ENCODE assay signal across 8 cellular contexts in the genomic region with DNA sequence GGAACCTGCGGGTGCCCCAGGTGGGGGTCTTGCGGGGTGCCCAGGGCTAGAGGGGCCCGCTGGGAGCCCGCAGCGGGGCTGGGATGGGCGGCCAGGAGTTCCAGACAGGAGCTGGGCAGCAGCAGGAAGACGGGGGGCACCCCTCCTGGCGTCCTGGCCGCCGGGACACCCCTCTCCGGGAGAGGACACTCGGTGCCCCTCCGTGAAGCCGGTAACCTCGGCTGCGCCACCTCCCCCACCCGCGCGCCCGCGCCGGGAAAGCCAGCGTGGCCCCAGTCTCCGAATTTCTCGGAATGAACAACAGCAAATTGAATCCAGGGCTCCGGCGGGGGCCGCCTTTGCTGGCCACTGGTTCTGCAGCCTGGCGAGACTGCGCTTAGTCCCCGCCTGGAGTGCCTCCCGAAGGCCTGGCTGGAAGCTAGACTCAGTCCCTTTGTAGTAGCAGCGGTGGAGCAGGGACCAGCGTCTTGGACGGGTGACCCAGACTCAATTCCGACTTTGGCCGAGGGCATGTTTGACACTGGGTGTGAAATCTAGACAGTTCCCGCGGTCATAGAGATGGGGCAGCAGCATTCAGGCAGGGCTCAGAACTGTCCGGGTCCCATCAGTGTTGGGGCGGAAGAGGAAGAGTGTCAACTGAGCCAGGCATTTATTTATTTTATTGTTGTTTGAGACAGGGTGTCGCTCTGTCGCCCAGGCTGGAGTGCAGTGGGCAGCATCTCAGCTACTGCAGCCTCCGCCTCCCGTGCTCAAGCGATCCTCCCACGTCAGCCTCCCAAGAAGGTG. TPM values are rescaled to one million over a fixed set of nuclear protein-coding genes. Genes with fewer than 3 reads are reported as not detected.
DNase-seq lines count a peak whose midpoint lies in the region; ATAC-seq and TF ChIP-seq lines count a peak whose summit lies in the region.

No MANE protein-coding gene starts in this region.

- H3F3A ChIP-seq in SK-N-SH (replicated peaks; ENCODE audit: insufficient read depth), result peaks cover 30% of the 10 kb centered on the region

- H3K9me2 ChIP-seq in SK-N-SH, result no peaks in the 10 kb centered on the region

- H3K4me1 ChIP-seq in HUES48 (ENCODE audit: control insufficient read depth, insufficient read depth, low read length) (peaks cover 5% of the 10 kb centered on the region; the same call in 1 of the 2 replicates), SK-N-SH (ENCODE audit: control insufficient read depth in 1 of 2, insufficient read depth in 2 of 2, low read depth in 1 of 2, low read length in 1 of 2) (peaks cover 7% of the 10 kb centered on the region in 2 experiments; a peak in 1 of 4 replicates), breast epithelium (peaks cover 0 to 12% of the 10 kb centered on the region in 2 donors)

- no peak for TF ChIP-seq EP300 in SK-N-SH (IDR thresholded peaks at IDR 0.05; ENCODE audit: borderline replicate concordance in 1 of 2, low read depth in 1 of 2, low read length in 1 of 2)

- POLR2A ChIA-PET in SK-N-SH (lab: Yijun Ruan, JAX), result interaction anchor here (0.6 to 1.2 kb wide), 2 partner anchors 40 to 76 kb away, joined by 3 to 7 read pairs; partner anchors contain the start of gene TMEM50B

- TF ChIP-seq POLR2A in breast epithelium (IDR thresholded peaks at IDR 0.05), result no peak

- WGBS in SK-N-SH (ENCODE audit: low lambda C conversion rate), result 22% methylated on average over 17 of the region's 47 CpGs

- no peak overlapping the region for H2AFZ ChIP-seq in SK-N-SH (ENCODE audit: low read depth)

- peak in 5 of 6 experiments; percentile 6 to 62 (median 26) for DNase-seq in stimulated activated naive CD4-positive, alpha-beta T cell (lab: John Stamatoyannopoulos, UW)
- DNase-seq in stimulated activated naive CD4-positive, alpha-beta T cell treated with Interleukin-2 at 50 U/mL for 16 hours (lab: John Stamatoyannopoulos, UW), result no peak
- DNase-seq in SK-N-SH (peak; percentile 76), breast epithelium (ENCODE audit: low spot score in 2 of 2) (peak; percentile 29 to 68), iPS-NIHi7 (ENCODE audit: extremely low spot score) (peak; percentile 57), skeletal muscle cell (ENCODE audit: low read depth) (no peak)

- H3K27me3 ChIP-seq in HUES48 (ENCODE audit: control insufficient read depth, insufficient read depth, low read length), result no peaks in the 10 kb centered on the region
- no peaks in the 10 kb centered on the region for H3K27me3 ChIP-seq in SK-N-SH (ENCODE audit: insufficient read depth)
- H3K27me3 ChIP-seq in breast epithelium, result no peaks in the 10 kb centered on the region

- TF ChIP-seq CTCF in SK-N-SH (IDR thresholded peaks at IDR 0.05), result no peak
- TF ChIP-seq CTCF in breast epithelium (IDR thresholded peaks at IDR 0.05), result no peak

- peaks cover 55% of the 10 kb centered on the region for H3K79me2 ChIP-seq in SK-N-SH (ENCODE audit: insufficient read depth)

- H3K4me3 ChIP-seq in HUES48 (ENCODE audit: low read depth, low read length) (peak overlapping the region; percentile 81), SK-N-SH (ENCODE audit: low read depth in 2 of 2, low read length in 1 of 2) (peak overlapping the region; percentile 67 to 78), breast epithelium (peak overlapping the region; percentile 91 to 99 (median 97)), skeletal muscle cell (ENCODE audit: low read depth, low read length) (peak overlapping the region; percentile 77)

- H3K9me3 ChIP-seq in HUES48 (ENCODE audit: control insufficient read depth, insufficient read depth, low read length) (no peaks in the 10 kb centered on the region), SK-N-SH (no peaks in the 10 kb centered on the region), breast epithelium (no peaks in the 10 kb centered on the region)

- H3K27ac ChIP-seq in HUES48 (ENCODE audit: low read depth, low read length), result peak overlapping the region; percentile 46
- H3K27ac ChIP-seq in SK-N-SH (ENCODE audit: low read depth in 2 of 2, low read length in 1 of 2), result peak overlapping the region; percentile 77 to 81
- peak overlapping the region; percentile 99 to 100 for H3K27ac ChIP-seq in breast epithelium

- H3K9ac ChIP-seq in HUES48 (ENCODE audit: low read depth, low read length) (peak overlapping the region; percentile 62), SK-N-SH (peak overlapping the region; percentile 92)

- TF ChIP-seq RAD21 in SK-N-SH (IDR thresholded peaks at IDR 0.05; ENCODE audit: low read length), result no peak

- intact Hi-C loops in breast epithelium (cut with DNase I; ENCODE audit: low total_unique reads), result no loop called here

- CTCF ChIA-PET in SK-N-SH (lab: Yijun Ruan, JAX), result interaction anchor here (1.3 to 3.3 kb wide), 3 partner anchors 43 to 210 kb away, joined by 3 to 12 read pairs (median 5); no protein-coding TSS in a partner anchor

- H3K36me3 ChIP-seq in HUES48 (ENCODE audit: control insufficient read depth, insufficient read depth, low read length) (0 out of 2 replicates have a peak, but pooled peaks cover 2% of the 10 kb centered on the region), SK-N-SH (replicated peaks in 1 of 2; ENCODE audit: control insufficient read depth in 1 of 2, insufficient read depth in 2 of 2, low read length in 1 of 2) (peaks cover 0 to 16% of the 10 kb centered on the region in 2 experiments), breast epithelium (no peaks in the 10 kb centered on the region)

- no peak for ATAC-seq in HG02623 (IDR thresholded peaks at IDR 0.05; ENCODE audit: unreplicated experiment)

- H4K20me1 ChIP-seq in SK-N-SH (ENCODE audit: insufficient read depth), result peaks cover 35% of the 10 kb centered on the region

- peak overlapping the region; percentile 83 for H3K4me2 ChIP-seq in SK-N-SH

TF ChIP-seq in SK-N-SH, 30 proteins besides CTCF, POLR2A, EP300 and RAD21 (continues in another document):
- TF ChIP-seq, protein P1, sequence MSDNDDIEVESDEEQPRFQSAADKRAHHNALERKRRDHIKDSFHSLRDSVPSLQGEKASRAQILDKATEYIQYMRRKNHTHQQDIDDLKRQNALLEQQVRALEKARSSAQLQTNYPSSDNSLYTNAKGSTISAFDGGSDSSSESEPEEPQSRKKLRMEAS (IDR thresholded peaks at IDR 0.05; ENCODE audit: low read depth), result 0 out of 2 replicates have a peak, but pooled peaks have one; percentile 11
- TF ChIP-seq MEF2A (IDR thresholded peaks at IDR 0.05; ENCODE audit: borderline replicate concordance, low read depth), result no peak
- no peak for TF ChIP-seq SIN3A (IDR thresholded peaks at IDR 0.05; ENCODE audit: borderline replicate concordance, low read depth, low read length)
- TF ChIP-seq, protein P2, sequence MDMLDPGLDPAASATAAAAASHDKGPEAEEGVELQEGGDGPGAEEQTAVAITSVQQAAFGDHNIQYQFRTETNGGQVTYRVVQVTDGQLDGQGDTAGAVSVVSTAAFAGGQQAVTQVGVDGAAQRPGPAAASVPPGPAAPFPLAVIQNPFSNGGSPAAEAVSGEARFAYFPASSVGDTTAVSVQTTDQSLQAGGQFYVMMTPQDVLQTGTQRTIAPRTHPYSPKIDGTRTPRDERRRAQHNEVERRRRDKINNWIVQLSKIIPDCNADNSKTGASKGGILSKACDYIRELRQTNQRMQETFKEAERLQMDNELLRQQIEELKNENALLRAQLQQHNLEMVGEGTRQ (IDR thresholded peaks at IDR 0.05; ENCODE audit: borderline replicate concordance, low read depth, low read length), result no peak
- no peak for TF ChIP-seq RFX5 (IDR thresholded peaks at IDR 0.05; ENCODE audit: low read length)
- TF ChIP-seq RCOR1 (IDR thresholded peaks at IDR 0.05; ENCODE audit: low read length), result peak; percentile 11; the same call in 1 of the 2 replicates
- TF ChIP-seq NRF1 (IDR thresholded peaks at IDR 0.05; ENCODE audit: low read depth, low read length), result no peak
- no peak for TF ChIP-seq TEAD4 (IDR thresholded peaks at IDR 0.05; ENCODE audit: borderline replicate concordance, insufficient read depth)
- 0 out of 2 replicates have a peak, but pooled peaks have one; percentile 14 for TF ChIP-seq TAF1 (IDR thresholded peaks at IDR 0.05; ENCODE audit: borderline replicate concordance, low read depth, low read length)
- no peak for TF ChIP-seq YY1 (IDR thresholded peaks at IDR 0.05; ENCODE audit: low read depth)
- TF ChIP-seq POLR2AphosphoS5 (IDR thresholded peaks at IDR 0.05; ENCODE audit: low read depth, low read length), result no peak
- TF ChIP-seq TCF12 (IDR thresholded peaks at IDR 0.05), result no peak
- TF ChIP-seq ELF1 (IDR thresholded peaks at IDR 0.05), result no peak
- TF ChIP-seq, protein P3, sequence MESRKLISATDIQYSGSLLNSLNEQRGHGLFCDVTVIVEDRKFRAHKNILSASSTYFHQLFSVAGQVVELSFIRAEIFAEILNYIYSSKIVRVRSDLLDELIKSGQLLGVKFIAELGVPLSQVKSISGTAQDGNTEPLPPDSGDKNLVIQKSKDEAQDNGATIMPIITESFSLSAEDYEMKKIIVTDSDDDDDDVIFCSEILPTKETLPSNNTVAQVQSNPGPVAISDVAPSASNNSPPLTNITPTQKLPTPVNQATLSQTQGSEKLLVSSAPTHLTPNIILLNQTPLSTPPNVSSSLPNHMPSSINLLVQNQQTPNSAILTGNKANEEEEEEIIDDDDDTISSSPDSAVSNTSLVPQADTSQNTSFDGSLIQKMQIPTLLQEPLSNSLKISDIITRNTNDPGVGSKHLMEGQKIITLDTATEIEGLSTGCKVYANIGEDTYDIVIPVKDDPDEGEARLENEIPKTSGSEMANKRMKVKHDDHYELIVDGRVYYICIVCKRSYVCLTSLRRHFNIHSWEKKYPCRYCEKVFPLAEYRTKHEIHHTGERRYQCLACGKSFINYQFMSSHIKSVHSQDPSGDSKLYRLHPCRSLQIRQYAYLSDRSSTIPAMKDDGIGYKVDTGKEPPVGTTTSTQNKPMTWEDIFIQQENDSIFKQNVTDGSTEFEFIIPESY (IDR thresholded peaks at IDR 0.05; ENCODE audit: borderline replicate concordance, low read depth), result no peak
- TF ChIP-seq, protein P4, sequence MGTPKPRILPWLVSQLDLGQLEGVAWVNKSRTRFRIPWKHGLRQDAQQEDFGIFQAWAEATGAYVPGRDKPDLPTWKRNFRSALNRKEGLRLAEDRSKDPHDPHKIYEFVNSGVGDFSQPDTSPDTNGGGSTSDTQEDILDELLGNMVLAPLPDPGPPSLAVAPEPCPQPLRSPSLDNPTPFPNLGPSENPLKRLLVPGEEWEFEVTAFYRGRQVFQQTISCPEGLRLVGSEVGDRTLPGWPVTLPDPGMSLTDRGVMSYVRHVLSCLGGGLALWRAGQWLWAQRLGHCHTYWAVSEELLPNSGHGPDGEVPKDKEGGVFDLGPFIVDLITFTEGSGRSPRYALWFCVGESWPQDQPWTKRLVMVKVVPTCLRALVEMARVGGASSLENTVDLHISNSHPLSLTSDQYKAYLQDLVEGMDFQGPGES (IDR thresholded peaks at IDR 0.05; ENCODE audit: low read depth, low read length), result no peak
- TF ChIP-seq SMC3 (IDR thresholded peaks at IDR 0.05; ENCODE audit: low read depth, low read length), result no peak

RNA-seq across cellular contexts. Expression of gene IFNGR2, which starts 0.8 kb away (rescaled TPM):
- polyA plus RNA-seq in SK-N-SH (2012; rRNA removed), result 92.4 and 126 TPM in 2 replicates
- polyA plus RNA-seq in SK-N-SH (2012; cell fraction: cytosol; rRNA removed), result 112 and 115 TPM in 2 replicates
- 30.8 and 42.8 TPM in 2 replicates for polyA plus RNA-seq in SK-N-SH (2012; cell fraction: nucleus; rRNA removed)
- total RNA-seq in breast epithelium, result 10 to 100 TPM; 61.6 to 76.7 (median 70.8) TPM

Comparison
In these comparisons a context has a peak if more than half of its experiments do, and no peak if none do; other contexts are left out.
1. DNase-seq: peak in stimulated activated naive CD4-positive, alpha-beta T cell (5 of 6), SK-N-SH (single experiment), breast epithelium (2 of 2) and iPS-NIHi7 (single experiment); none in stimulated activated naive CD4-positive, alpha-beta T cell treated with Interleukin-2 at 50 U/mL for 16 hours (single experiment) and skeletal muscle cell (single experiment).
2. H3K27ac ChIP-seq: peak in every context shown above with its lines; median percentile 100 in breast epithelium; 79 in SK-N-SH; 46 in HUES48.
3. Peak in every context shown above with its lines, with median percentiles within 50 percentile points of each other: H3K4me3 ChIP-seq.